ENCODE assay signal across 10 cellular contexts in genomic region chr7:100626055-100626454, GRCh38. TPM values are rescaled to one million over a fixed set of nuclear protein-coding genes. Genes with fewer than 3 reads are reported as not detected.
DNase-seq lines count a peak whose midpoint lies in the region; ATAC-seq, FAIRE-seq and TF ChIP-seq lines count a peak whose summit lies in the region.
"Had no signal": no experiment of that assay in that cellular context is flagged by ENCODE, and none has a peak within 500 bp of the region (broad histone marks: within the 10 kb centered on the region; RNA-seq: fewer than 3 reads in every experiment).

No MANE protein-coding gene starts in this region.

- H3K27me3 ChIP-seq in BLaER1 treated with 17β-estradiol and CSF1 and Interleukin-3, amounts not matched to agents 10 nM and 100 nM = no peaks in the 10 kb centered on the region
- H3K27me3 ChIP-seq in KMS-11 (ENCODE audit: insufficient read depth, low read depth) (peaks cover 38% of the 10 kb centered on the region), breast epithelium (no peaks in the 10 kb centered on the region)
- H3K27me3 ChIP-seq: body of pancreas, MG63 had no signal

- H3K9ac ChIP-seq in BLaER1 treated with 17β-estradiol and CSF1 and Interleukin-3, amounts not matched to agents 10 nM and 100 nM = peak overlapping the region in 2 of 11 experiments; percentile 23 to 80; a peak in 2 of 22 replicates
- H3K9ac ChIP-seq in KMS-11 = no peak overlapping the region

- TF ChIP-seq CTCF in KMS-11 (conservative IDR thresholded peaks at IDR 0.05; ENCODE audit: low read depth, low read length) (no peak), breast epithelium (IDR thresholded peaks at IDR 0.05) (no peak), neural crest cell (conservative IDR thresholded peaks at IDR 0.05) (no peak), progenitor cell of endocrine pancreas (IDR thresholded peaks at IDR 0.05; ENCODE audit: unreplicated experiment) (no peak), Calu3 (IDR thresholded peaks at IDR 0.05; ENCODE audit: unreplicated experiment) (no peak)

- no TSS peak for BruUV-seq in Calu3 (replicated peaks; lab: Mats Ljungman, UMichigan)

- peaks cover 2% of the 10 kb centered on the region for H3K36me3 Mint-ChIP-seq in neural crest cell (ENCODE audit: low read depth)
- H3K36me3 Mint-ChIP-seq in progenitor cell of endocrine pancreas (ENCODE audit: insufficient read depth) = peaks cover 4% of the 10 kb centered on the region
- H3K36me3 Mint-ChIP-seq in Calu3 (ENCODE audit: insufficient read depth, unreplicated experiment) = no peaks in the 10 kb centered on the region

- peak overlapping the region; percentile 51 to 99 (median 97); a peak in 18 of 22 replicates for H3K4me2 ChIP-seq in BLaER1 treated with 17β-estradiol and CSF1 and Interleukin-3, amounts not matched to agents 10 nM and 100 nM
- H3K4me2 ChIP-seq in KMS-11 = peak overlapping the region; percentile 88

- intact Hi-C loops in breast epithelium (cut with DNase I; ENCODE audit: low total_unique reads) (no loop called here), Calu3 (cut with micrococcal nuclease; ENCODE audit: unreplicated experiment) (no loop called here)

- no peaks in the 10 kb centered on the region for H3K27me3 Mint-ChIP-seq in neural crest cell (ENCODE audit: low read depth)
- peaks cover 36% of the 10 kb centered on the region for H3K27me3 Mint-ChIP-seq in progenitor cell of endocrine pancreas
- H3K27me3 Mint-ChIP-seq in Calu3 (ENCODE audit: unreplicated experiment) = no peaks in the 10 kb centered on the region

- no peak for FAIRE-seq in urothelium cell line (lab: Jason Lieb, UNC)

- H3K27ac Mint-ChIP-seq in neural crest cell (ENCODE audit: unreplicated experiment) = no peak overlapping the region
- H3K27ac Mint-ChIP-seq in progenitor cell of endocrine pancreas = no peak overlapping the region
- H3K27ac Mint-ChIP-seq in Calu3 (ENCODE audit: unreplicated experiment) = no peak overlapping the region

- DNase-seq in breast epithelium (ENCODE audit: low spot score in 2 of 2) (no peak), neural crest cell (ENCODE audit: low read depth, low spot score) (no peak), urothelium cell line (ENCODE audit: low spot score) (no peak), progenitor cell of endocrine pancreas (ENCODE audit: low spot score, unreplicated experiment) (no peak), Calu3 (no peak)
- DNase-seq: MG63 had no signal

- peaks cover 8% of the 10 kb centered on the region for H3K4me1 Mint-ChIP-seq in neural crest cell
- no peaks in the 10 kb centered on the region for H3K4me1 Mint-ChIP-seq in progenitor cell of endocrine pancreas (ENCODE audit: low read depth)
- H3K4me1 Mint-ChIP-seq in Calu3 (ENCODE audit: low read depth, unreplicated experiment) = no peaks in the 10 kb centered on the region

- H3K4me1 ChIP-seq in BLaER1 treated with 17β-estradiol and CSF1 and Interleukin-3, amounts not matched to agents 10 nM and 100 nM = peaks cover 16 to 52% (median 43%) of the 10 kb centered on the region in 10 experiments
- peaks cover 4% of the 10 kb centered on the region for H3K4me1 ChIP-seq in KMS-11 (ENCODE audit: low read depth, poor library complexity, severe bottlenecking)
- no peaks in the 10 kb centered on the region for H3K4me1 ChIP-seq in breast epithelium

- H3K4me3 Mint-ChIP-seq in neural crest cell = peak overlapping the region; percentile 41
- no peak overlapping the region for H3K4me3 Mint-ChIP-seq in progenitor cell of endocrine pancreas (ENCODE audit: low read depth)
- no peak overlapping the region for H3K4me3 Mint-ChIP-seq in Calu3 (ENCODE audit: low read depth, unreplicated experiment)

- H3K9me3 Mint-ChIP-seq in neural crest cell (no peaks in the 10 kb centered on the region), progenitor cell of endocrine pancreas (ENCODE audit: low read depth) (no peaks in the 10 kb centered on the region), Calu3 (ENCODE audit: low read depth, unreplicated experiment) (no peaks in the 10 kb centered on the region)

- H3K36me3 ChIP-seq in BLaER1 treated with 17β-estradiol and CSF1 and Interleukin-3, amounts not matched to agents 10 nM and 100 nM = peaks cover 0 to 43% (median 17%) of the 10 kb centered on the region in 11 experiments; a peak in 17 of 22 replicates
- no peaks in the 10 kb centered on the region for H3K36me3 ChIP-seq in KMS-11 (ENCODE audit: insufficient read depth)
- H3K36me3 ChIP-seq in breast epithelium = no peaks in the 10 kb centered on the region
- H3K36me3 ChIP-seq: MG63 had no signal

- H3K4me3 ChIP-seq in BLaER1 treated with 17β-estradiol and CSF1 and Interleukin-3, amounts not matched to agents 10 nM and 100 nM = peak overlapping the region in 7 of 10 experiments; percentile 31 to 69 (median 60); a peak in 10 of 20 replicates
- H3K4me3 ChIP-seq in KMS-11 (IDR thresholded peaks at IDR 0.05; ENCODE audit: insufficient read depth, low read depth, low read length) (no peak overlapping the region), breast epithelium (peak overlapping the region in 2 of 3 donors; percentile 44 to 66)
- H3K4me3 ChIP-seq: body of pancreas, MG63 had no signal

- CTCF ChIA-PET in Calu3 (lab: Charles Lee) = interaction anchor here (0.5 to 0.7 kb wide), 3 partner anchors 8 to 33 kb away, joined by 3 to 7 read pairs (median 3); no protein-coding TSS in a partner anchor

- no peak overlapping the region for H3K27ac ChIP-seq in BLaER1 treated with 17β-estradiol and CSF1 and Interleukin-3, amounts not matched to agents 10 nM and 100 nM
- H3K27ac ChIP-seq in KMS-11 (no peak overlapping the region), breast epithelium (no peak overlapping the region)
- H3K27ac ChIP-seq: body of pancreas had no signal

- no peaks in the 10 kb centered on the region for H3K9me3 ChIP-seq in BLaER1 treated with 17β-estradiol and CSF1 and Interleukin-3, amounts not matched to agents 10 nM and 100 nM (replicated peaks in 1 of 11)
- H3K9me3 ChIP-seq in breast epithelium = no peaks in the 10 kb centered on the region
- H3K9me3 ChIP-seq: body of pancreas, MG63 had no signal

- TF ChIP-seq POLR2A in breast epithelium (IDR thresholded peaks at IDR 0.05) = no peak

- no peak for ATAC-seq in HG03439 (IDR thresholded peaks at IDR 0.05; ENCODE audit: unreplicated experiment)

- H3K79me2 ChIP-seq in KMS-11 (ENCODE audit: insufficient read depth, low read depth) = no peaks in the 10 kb centered on the region

- no peaks in the 10 kb centered on the region for H4K20me1 ChIP-seq in BLaER1 treated with 17β-estradiol and CSF1 and Interleukin-3, amounts not matched to agents 10 nM and 100 nM
- no peaks in the 10 kb centered on the region for H4K20me1 ChIP-seq in KMS-11 (ENCODE audit: insufficient read depth)

- peak overlapping the region; percentile 48 for H2AFZ ChIP-seq in KMS-11 (ENCODE audit: low read depth)

RNA-seq across cellular contexts. Expression of gene MOSPD3, which starts 13.7 kb away (rescaled TPM):
- total RNA-seq in breast epithelium (10 to 100 TPM in 2 of 3 donors, 1 to 10 TPM in 1; 8.8 to 12.6 (median 11.8) TPM), neural crest cell (24.3 and 27.9 TPM in 2 replicates), progenitor cell of endocrine pancreas (27.1 and 27.9 TPM in 2 replicates), Calu3 (2022) (11.7 and 14.6 TPM in 2 replicates)

RNA-seq across cellular contexts. Expression of gene TFR2, which starts 15.3 kb away (rescaled TPM):
- total RNA-seq in breast epithelium (under 1 TPM in 1 of 3 donors, not detected in 2; 0.48 TPM), neural crest cell (1.7 and 2.4 TPM in 2 replicates), progenitor cell of endocrine pancreas (0.62 and 0.93 TPM in 2 replicates), Calu3 (2022) (0.90 and 1.5 TPM in 2 replicates)

RNA-seq across cellular contexts. Expression of gene PCOLCE, which starts 23.9 kb away (rescaled TPM):
- total RNA-seq in breast epithelium = 10 to 100 TPM; 33.1 to 61.8 (median 39.7) TPM
- total RNA-seq in neural crest cell = 13.7 and 16.7 TPM in 2 replicates
- total RNA-seq in progenitor cell of endocrine pancreas = 16.1 and 20.3 TPM in 2 replicates
- total RNA-seq in Calu3 (2022) = 4.4 and 6.1 TPM in 2 replicates

RNA-seq across cellular contexts. Expression of gene ACTL6B, which starts 30.2 kb away (rescaled TPM):
- total RNA-seq in breast epithelium (not detected), neural crest cell (2.4 and 3.1 TPM in 2 replicates), progenitor cell of endocrine pancreas (4.1 and 4.2 TPM in 2 replicates), Calu3 (2022) (not detected in 2 replicates)

RNA-seq across cellular contexts. Expression of gene FBXO24, which starts 39.9 kb away (rescaled TPM):
- total RNA-seq in breast epithelium = under 1 TPM in 2 of 3 donors, not detected in 1; 0.59 to 0.98 TPM
- total RNA-seq in neural crest cell = 0.50 and 0.61 TPM in 2 replicates
- total RNA-seq in progenitor cell of endocrine pancreas = 0.41 and 1.2 TPM in 2 replicates
- 0.29 and 0.66 TPM in 2 replicates for total RNA-seq in Calu3 (2022)
